In genomic region chr12:102540856-102541385, GRCh38 we compare ENCODE assay signal across 19 cellular contexts.
A peak's percentile ranks its signal among the peaks of the same experiment; 100 is the strongest.
DNase-seq lines count a peak whose midpoint lies in the region; ATAC-seq, FAIRE-seq and TF ChIP-seq lines count a peak whose summit lies in the region.
"Had no signal": no experiment of that assay in that cellular context is flagged by ENCODE, and none has a peak within 500 bp of the region (broad histone marks: within the 10 kb centered on the region; RNA-seq: fewer than 3 reads in every experiment).

No MANE protein-coding gene starts in this region.

- H2BK20ac ChIP-seq in IMR-90 (ENCODE audit: low read depth, low read length), result peak overlapping the region; percentile 92

- H3K9ac ChIP-seq in IMR-90 (ENCODE audit: low read depth, low read length), result no peak overlapping the region
- H3K9ac ChIP-seq in GM12878 (ENCODE audit: control insufficient read depth, insufficient read depth, low read length), result no peak overlapping the region
- H3K9ac ChIP-seq in smooth muscle cell (ENCODE audit: low read depth), result no peak overlapping the region

- peak overlapping the region; percentile 81 for H3K4ac ChIP-seq in IMR-90 (ENCODE audit: low read depth, low read length)

- H3K79me1 ChIP-seq in IMR-90 (ENCODE audit: low read depth in 1 of 2, low read length in 2 of 2), result no peaks in the 10 kb centered on the region

- TF ChIP-seq CTCF in IMR-90 (conservative IDR thresholded peaks at IDR 0.05; ENCODE audit: low read depth, low read length) (no peak), GM12878 (IDR thresholded peaks at IDR 0.05 in 2 of 3, conservative IDR thresholded peaks at IDR 0.05 in 1 of 3; ENCODE audit: control insufficient read depth in 2 of 3, extremely low read depth in 1 of 3, insufficient read depth in 1 of 3, low read depth in 3 of 3, low read length in 3 of 3) (no peak), smooth muscle cell (IDR thresholded peaks at IDR 0.05; ENCODE audit: borderline replicate concordance, insufficient read depth, poor library complexity, severe bottlenecking) (no peak), foreskin keratinocyte (conservative IDR thresholded peaks at IDR 0.05) (no peak)

- peaks cover 18% of the 10 kb centered on the region for H3K4me1 ChIP-seq in IMR-90 (ENCODE audit: control insufficient read depth, insufficient read depth, low read length)
- H3K4me1 ChIP-seq in GM12878 (ENCODE audit: control insufficient read depth, insufficient read depth, low read length), result peaks cover 6% of the 10 kb centered on the region
- H3K4me1 ChIP-seq in smooth muscle cell (ENCODE audit: low read depth), result peaks cover 4% of the 10 kb centered on the region
- no peaks in the 10 kb centered on the region for H3K4me1 ChIP-seq in foreskin keratinocyte

- in situ Hi-C loops in IMR-90 (cut with MboI; ENCODE audit: low sequenced_read_pairs), result no loop called here
- in situ Hi-C loops in GM12878 (cut with MboI), result no loop called here

- H3K9me1 ChIP-seq in IMR-90 (ENCODE audit: insufficient read depth, low read length), result peaks cover 5% of the 10 kb centered on the region; the same call in 1 of the 2 replicates

- H3K36me3 ChIP-seq in IMR-90 (ENCODE audit: control insufficient read depth, insufficient read depth, low read length) (no peaks in the 10 kb centered on the region), GM12878 (ENCODE audit: control insufficient read depth in 2 of 2, insufficient read depth in 2 of 2, low read length in 1 of 2) (no peaks in the 10 kb centered on the region), smooth muscle cell (ENCODE audit: low read depth) (no peaks in the 10 kb centered on the region)

- H4K20me1 ChIP-seq in IMR-90 (ENCODE audit: insufficient read depth, low read length), result no peaks in the 10 kb centered on the region
- no peaks in the 10 kb centered on the region for H4K20me1 ChIP-seq in GM12878 (ENCODE audit: control insufficient read depth, insufficient read depth)
- H4K20me1 ChIP-seq in smooth muscle cell (ENCODE audit: low read depth), result no peaks in the 10 kb centered on the region

- H3K27me3 ChIP-seq in IMR-90 (ENCODE audit: control insufficient read depth, insufficient read depth, low read length) (no peaks in the 10 kb centered on the region), GM12878 (replicated peaks in 1 of 2; ENCODE audit: control insufficient read depth in 2 of 2, insufficient read depth in 2 of 2, low read length in 1 of 2) (no peaks in the 10 kb centered on the region), smooth muscle cell (ENCODE audit: low read depth) (no peaks in the 10 kb centered on the region), foreskin keratinocyte (no peaks in the 10 kb centered on the region)

- H3F3A ChIP-seq in smooth muscle cell (ENCODE audit: low read depth), result no peaks in the 10 kb centered on the region

- H3K79me2 ChIP-seq in GM12878 (ENCODE audit: control insufficient read depth, insufficient read depth, low read length) (no peaks in the 10 kb centered on the region), smooth muscle cell (ENCODE audit: low read depth) (no peaks in the 10 kb centered on the region)

- 90% methylated on average over 2 of the region's 3 CpGs; no CpG with 5 or more reads in 1 of the 2 experiments for WGBS in IMR-90 (ENCODE audit: extremely low coverage in 2 of 2, insufficient read length in 1 of 2), 2 experiments
- WGBS in GM12878 (ENCODE audit: insufficient coverage, insufficient replicate concordance, low lambda C conversion rate, missing lambda C conversion rate), result 1% methylated on average over 3 of the region's 3 CpGs
- 75% methylated on average over 3 of the region's 3 CpGs for WGBS in smooth muscle cell (ENCODE audit: low lambda C conversion rate)

- CTCF ChIA-PET in IMR-90 (lab: Yijun Ruan, JAX) (interaction anchor here (0.8 to 1.5 kb wide), 4 partner anchors 11 to 601 kb away, joined by 3 to 4 read pairs (median 3); no protein-coding TSS in a partner anchor), GM12878 (lab: Yijun Ruan, JAX) (interaction anchor here (1.2 to 1.5 kb wide), 3 partner anchors 9 to 391 kb away, joined by 3 to 4 read pairs (median 4); no protein-coding TSS in a partner anchor)

- H4K5ac ChIP-seq in IMR-90 (ENCODE audit: low read depth, low read length), result peak overlapping the region; percentile 22; the same call in 1 of the 2 replicates

- H3K14ac ChIP-seq in IMR-90 (replicated peaks; ENCODE audit: low read depth, low read length), result peak overlapping the region; percentile 20

- no peak for TF ChIP-seq EP300 in GM12878 (IDR thresholded peaks at IDR 0.05; ENCODE audit: borderline replicate concordance in 1 of 2, control insufficient read depth in 1 of 2, low read depth in 2 of 2, low read length in 2 of 2)

- peak overlapping the region; percentile 91 for H2BK120ac ChIP-seq in IMR-90 (ENCODE audit: low read depth, low read length)

- peak; percentile 67 for DNase-seq in EH (ENCODE audit: low read depth)
- DNase-seq in IMR-90, result no peak
- DNase-seq in GM12878 (ENCODE audit: low read depth, low spot score), result no peak
- no peak for DNase-seq in smooth muscle cell (lab: John Stamatoyannopoulos, UW; ENCODE audit: unreplicated experiment)
- DNase-seq in foreskin keratinocyte, result no peak
- no peak for DNase-seq in mesenteric fat pad (ENCODE audit: low spot score)
- DNase-seq: CD8-positive, alpha-beta memory T cell; NCI-H1694; NCI-H2081 treated with DMSO at 0.1 percent for 48 hours; NCI-H2171 treated with DMSO at 0.1 percent for 48 hours; NCI-H446; NCI-H526; OCI-M1; Right ventricle myocardium superior had no signal

- peak overlapping the region; percentile 49 for H2BK5ac ChIP-seq in IMR-90 (ENCODE audit: low read depth, low read length, poor library complexity, severe bottlenecking)

- dilution Hi-C loops in IMR-90 (cut with HindIII; ENCODE audit: low sequenced_read_pairs, unreplicated experiment), result no loop called here

- TF ChIP-seq POLR2A in IMR-90 (IDR thresholded peaks at IDR 0.05; ENCODE audit: low read depth, low read length) (no peak), GM12878 (IDR thresholded peaks at IDR 0.05; ENCODE audit: low read depth, low read length) (no peak)

- peak overlapping the region; percentile 71; the same call in 1 of the 2 replicates for H3K18ac ChIP-seq in IMR-90 (ENCODE audit: low read depth, low read length)

- no peak overlapping the region for H3K56ac ChIP-seq in IMR-90 (ENCODE audit: extremely low read depth, insufficient read depth, low read length)

- H3K4me3 ChIP-seq in IMR-90 (ENCODE audit: insufficient read depth, low read depth, low read length), result no peak overlapping the region
- no peak overlapping the region for H3K4me3 ChIP-seq in GM12878
- H3K4me3 ChIP-seq in smooth muscle cell, result no peak overlapping the region
- H3K4me3 ChIP-seq: SK-N-MC had no signal

- H2AFZ ChIP-seq in IMR-90 (replicated peaks; ENCODE audit: low read length, poor library complexity), result peak overlapping the region; percentile 67
- no peak overlapping the region for H2AFZ ChIP-seq in GM12878 (ENCODE audit: control insufficient read depth, low read depth, low read length)
- H2AFZ ChIP-seq in smooth muscle cell (ENCODE audit: low read depth), result no peak overlapping the region

- RAD21 ChIA-PET in GM12878 (lab: Charles Lee; ENCODE audit: unreplicated experiment), result interaction anchor here (0.9 to 4.4 kb wide), 2 partner anchors 372 to 602 kb away, joined by 3 to 26 read pairs; no protein-coding TSS in a partner anchor

- BruUV-seq in IMR-90 (replicated peaks; lab: Mats Ljungman, UMichigan) (no TSS peak), GM12878 (replicated peaks; lab: Mats Ljungman, UMichigan) (no TSS peak)

- POLR2A ChIA-PET in IMR-90 (lab: Charles Lee; ENCODE audit: unreplicated experiment) (no interaction called here), GM12878 (lab: Charles Lee) (no interaction called here)

- H2AK5ac ChIP-seq in IMR-90 (ENCODE audit: low read depth, low read length), result peak overlapping the region; percentile 93

- H2AK9ac ChIP-seq in IMR-90 (replicated peaks; ENCODE audit: low read depth, low read length, poor library complexity), result no peak overlapping the region

- peak overlapping the region; percentile 25 to 79; a peak in 3 of 4 replicates for H4K8ac ChIP-seq in IMR-90 (ENCODE audit: low read depth in 2 of 2, low read length in 2 of 2)

- FAIRE-seq in GM12878 (lab: Jason Lieb, UNC), result no peak
- FAIRE-seq: H1 had no signal

- H2BK15ac ChIP-seq in IMR-90 (ENCODE audit: low read depth, low read length), result peak overlapping the region; percentile 93

- peak overlapping the region; percentile 68 for H4K91ac ChIP-seq in IMR-90 (ENCODE audit: insufficient read depth, low read depth, low read length)

- H3K27ac ChIP-seq in IMR-90 (ENCODE audit: insufficient read depth, low read length) (no peak overlapping the region), GM12878 (ENCODE audit: control insufficient read depth, insufficient read depth) (no peak overlapping the region), smooth muscle cell (ENCODE audit: low read depth) (peak overlapping the region; percentile 94), foreskin keratinocyte (no peak overlapping the region)
- H3K27ac ChIP-seq: C4-2B, SK-N-MC had no signal

- intact Hi-C loops in IMR-90 (cut with micrococcal nuclease) (loop anchor here (5.0 kb wide), 2 partner anchors 244 to 604 kb away; no protein-coding TSS in a partner anchor), GM12878 (cut with micrococcal nuclease; ENCODE audit: unreplicated experiment) (no loop called here)

- ATAC-seq in IMR-90 (ENCODE audit: low read depth) (no peak), GM12878 (no peak), foreskin keratinocyte (no peak), GM18858 (IDR thresholded peaks at IDR 0.05; ENCODE audit: unreplicated experiment) (no peak)
- ATAC-seq: HCT116 had no signal

- peak overlapping the region; percentile 18; the same call in 1 of the 2 replicates for H3K23ac ChIP-seq in IMR-90 (ENCODE audit: low read depth, low read length)

- H3K4me2 ChIP-seq in IMR-90 (ENCODE audit: low read depth, low read length) (no peak overlapping the region), GM12878 (ENCODE audit: control insufficient read depth, insufficient read depth) (no peak overlapping the region), smooth muscle cell (peak overlapping the region; percentile 65)

- SMC1A ChIA-PET in GM12878 (lab: Charles Lee; ENCODE audit: uncharacterized antibody, unreplicated experiment), result interaction anchor here (1.0 to 4.7 kb wide), 8 partner anchors 14 to 602 kb away, joined by 3 to 18 read pairs (median 4); no protein-coding TSS in a partner anchor

- no peak for TF ChIP-seq RAD21 in IMR-90 (IDR thresholded peaks at IDR 0.05; ENCODE audit: low read length)
- TF ChIP-seq RAD21 in GM12878 (IDR thresholded peaks at IDR 0.05; ENCODE audit: insufficient read depth, low read depth, low read length), result no peak

- H3K9me3 ChIP-seq in IMR-90 (ENCODE audit: control insufficient read depth, insufficient read depth, low read length), result no peaks in the 10 kb centered on the region
- H3K9me3 ChIP-seq in GM12878 (replicated peaks; ENCODE audit: control insufficient read depth, insufficient read depth, low read length), result no peaks in the 10 kb centered on the region
- no peaks in the 10 kb centered on the region for H3K9me3 ChIP-seq in smooth muscle cell (replicated peaks; ENCODE audit: low read depth)

TF ChIP-seq in IMR-90, 13 proteins besides CTCF, POLR2A, EP300 and RAD21 (continues in another document):
- no peak for TF ChIP-seq RFX5 (IDR thresholded peaks at IDR 0.05; ENCODE audit: low read depth, low read length)

TF ChIP-seq in GM12878, 131 proteins besides CTCF, POLR2A, EP300 and RAD21 (continues in another document):
- TF ChIP-seq RUNX3 (IDR thresholded peaks at IDR 0.05; ENCODE audit: low read length) (peak; percentile 27; the same call in 1 of the 2 replicates), HDGF (IDR thresholded peaks at IDR 0.05) (no peak)
